ENCODE assay signal across 14 cellular contexts in the genomic region with DNA sequence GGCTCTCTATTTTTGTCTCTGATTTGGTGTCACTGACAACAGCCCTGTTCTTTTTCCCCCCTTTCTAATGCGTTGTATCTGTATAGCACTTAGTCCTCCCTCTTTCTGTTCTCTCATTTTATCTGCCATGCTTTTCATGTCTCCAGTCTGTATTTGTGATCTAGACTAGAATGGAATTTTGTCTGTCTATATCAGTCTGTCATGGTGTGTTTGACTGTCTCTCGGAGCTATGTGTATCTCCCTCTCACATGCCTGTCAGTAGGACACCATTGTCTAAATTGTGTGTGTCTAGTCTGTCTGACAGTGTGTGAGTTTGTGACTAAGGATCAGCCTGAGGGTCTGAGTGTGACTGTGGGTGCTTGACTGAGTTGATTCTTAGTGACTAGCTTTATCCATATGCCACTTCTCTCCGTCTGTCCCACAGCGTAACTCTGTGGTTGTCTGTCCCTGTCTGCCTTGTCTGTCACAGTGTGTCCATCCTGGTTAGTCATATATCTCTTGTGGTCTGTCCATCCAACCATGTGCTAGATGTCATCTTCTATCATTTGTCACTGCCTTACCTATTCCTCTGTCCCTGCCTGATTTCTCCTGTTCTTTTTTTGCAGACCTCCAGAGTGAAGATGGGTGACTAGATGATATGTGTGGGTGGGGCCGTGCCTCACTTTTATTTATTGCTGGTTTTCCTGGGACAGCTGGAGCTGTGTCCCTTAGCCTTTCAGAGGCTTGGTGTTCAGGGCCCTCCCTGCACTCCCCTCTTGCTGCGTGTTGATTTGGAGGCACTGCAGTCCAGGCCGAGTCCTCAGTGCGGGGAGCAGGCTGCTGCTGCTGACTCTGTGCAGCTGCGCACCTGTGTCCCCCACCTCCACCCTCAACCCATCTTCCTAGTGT. TPM values are rescaled to one million over a fixed set of nuclear protein-coding genes. Genes with fewer than 3 reads are reported as not detected.
DNase-seq lines count a peak whose midpoint lies in the region; ATAC-seq, FAIRE-seq and TF ChIP-seq lines count a peak whose summit lies in the region.
"Had no signal": no experiment of that assay in that cellular context is flagged by ENCODE, and none has a peak within 500 bp of the region (broad histone marks: within the 10 kb centered on the region; RNA-seq: fewer than 3 reads in every experiment).

No MANE protein-coding gene starts in this region.

- no peak for FAIRE-seq in A549 (lab: Jason Lieb, UNC)
- FAIRE-seq: D721Med had no signal

- TF ChIP-seq RAD21 in A549 (conservative IDR thresholded peaks at IDR 0.05 in 1 of 2, IDR thresholded peaks at IDR 0.05 in 1 of 2), result no peak
- TF ChIP-seq RAD21 in liver (IDR thresholded peaks at IDR 0.05), result no peak

- peak overlapping the region; percentile 95 for H3K4me3 Mint-ChIP-seq in T-helper 17 cell

- WGBS in A549 (ENCODE audit: missing lambda C conversion rate), result 92% methylated on average over 9 of the region's 9 CpGs
- WGBS in liver, result 76% methylated on average over 9 of the region's 9 CpGs

- H3K27ac ChIP-seq in A549 (peak overlapping the region in 1 of 2 experiments; percentile 100; a peak in 3 of 6 replicates), liver (ENCODE audit: low read depth in 1 of 2, low read length in 2 of 2) (peak overlapping the region; percentile 8)

- POLR2A ChIA-PET in A549 (lab: Yijun Ruan, JAX), result no interaction called here

- H3K36me3 ChIP-seq in liver (ENCODE audit: control insufficient read depth in 4 of 4, insufficient read depth in 3 of 4, low read depth in 1 of 4, low read length in 3 of 4), result peaks cover 0 to 14% (median 10%) of the 10 kb centered on the region in 4 donors

- TF ChIP-seq EP300 in A549 (IDR thresholded peaks at IDR 0.05), result no peak

- H3K4me1 ChIP-seq in A549 (peaks cover 37% of the 10 kb centered on the region; the same call in 2 of the 3 replicates), liver (ENCODE audit: control insufficient read depth in 4 of 4, insufficient read depth in 4 of 4, low read length in 3 of 4) (peaks cover 9 to 58% (median 45%) of the 10 kb centered on the region in 4 donors)

- H3K27ac Mint-ChIP-seq in T-helper 17 cell, result peak overlapping the region; percentile 95

- peak overlapping the region; percentile 95; the same call in 1 of the 3 replicates for H3K4me3 ChIP-seq in A549
- peak overlapping the region; percentile 56; the same call in 1 of the 2 replicates for H3K4me3 ChIP-seq in GM12864 (ENCODE audit: low read depth, low read length)
- no peak overlapping the region for H3K4me3 ChIP-seq in liver (ENCODE audit: low read depth in 1 of 3, low read length in 3 of 3)

- peaks cover 54% of the 10 kb centered on the region for H3K4me1 Mint-ChIP-seq in T-helper 17 cell

- TF ChIP-seq POLR2A in A549 (IDR thresholded peaks at IDR 0.05; ENCODE audit: low read length), result no peak

- H3K36me3 Mint-ChIP-seq in T-helper 17 cell (ENCODE audit: low read depth), result peaks cover 20% of the 10 kb centered on the region

- CTCF ChIA-PET in A549 (lab: Yijun Ruan, JAX), result interaction anchor here (1.2 to 1.8 kb wide), 6 partner anchors 13 to 214 kb away, joined by 3 to 7 read pairs (median 4); no protein-coding TSS in a partner anchor

- no peaks in the 10 kb centered on the region for H3K27me3 Mint-ChIP-seq in T-helper 17 cell

- H3K27me3 ChIP-seq in liver (ENCODE audit: control insufficient read depth in 4 of 4, insufficient read depth in 4 of 4, low read length in 3 of 4), result no peaks in the 10 kb centered on the region

- H3K9me3 ChIP-seq in A549 (no peaks in the 10 kb centered on the region), T-helper 17 cell (ENCODE audit: control insufficient read depth, low read length, poor library complexity, severe bottlenecking) (no peaks in the 10 kb centered on the region), liver (ENCODE audit: control insufficient read depth in 4 of 4, low read length in 3 of 4) (no peaks in the 10 kb centered on the region)

- ATAC-seq in A549, result no peak
- ATAC-seq in T-helper 17 cell, result no peak
- no peak for ATAC-seq in activated CD4-positive, CD25-positive, alpha-beta regulatory T cell treated with anti-CD3 and anti-CD28 coated beads, Interleukin-2, amount 50 U/mL, for 24 hours
- no peak for ATAC-seq in HG02885 (IDR thresholded peaks at IDR 0.05; ENCODE audit: poor library complexity, unreplicated experiment)

- H3K9ac ChIP-seq in liver (ENCODE audit: low read depth in 1 of 2, low read length in 2 of 2), result no peak overlapping the region

- H3K4me2 ChIP-seq in A549, result peak overlapping the region; percentile 91

- DNase-seq in A549 (ENCODE audit: low read depth in 1 of 2, low spot score in 1 of 2) (no peak), GM12864 (ENCODE audit: low read depth) (no peak), T-helper 17 cell (no peak), anterior cingulate cortex (lab: John Stamatoyannopoulos, UW) (no peak)
- no peak for DNase-seq in stimulated activated CD4-positive, alpha-beta T cell treated with anti-CD3 and anti-CD28 coated beads, Interleukin-15, amount 100 ng/mL, for 24 hours
- DNase-seq: activated effector memory CD4-positive, alpha-beta T cell treated with anti-CD3 and anti-CD28 coated beads, Interleukin-2, amount 50 U/mL, for 16 hours; effector CD8-positive, alpha-beta T cell; GOT3; NCI-H2107; stimulated activated CD8-positive, alpha-beta memory T cell treated with anti-CD3 and anti-CD28 coated beads, Interleukin-4, amount 100 ng/mL, for 48 hours had no signal

- TF ChIP-seq CTCF in A549 (IDR thresholded peaks at IDR 0.05) (no peak), GM12864 (IDR thresholded peaks at IDR 0.05; ENCODE audit: low read depth, low read length, missing control alignments) (no peak), liver (IDR thresholded peaks at IDR 0.05; ENCODE audit: low read depth, low read length, missing input control) (no peak)

TF ChIP-seq in A549, 52 proteins besides CTCF, POLR2A, EP300 and RAD21 (continues in another document):
- no peak for TF ChIP-seq HOXB13 (CRISPR knock-in tag; IDR thresholded peaks at IDR 0.05; ENCODE audit: low read depth)

TF ChIP-seq in liver, 16 proteins besides CTCF, POLR2A, EP300 and RAD21 (continues in another document):
- TF ChIP-seq GABPA (IDR thresholded peaks at IDR 0.05 in 1 of 2, conservative IDR thresholded peaks at IDR 0.05 in 1 of 2) (no peak), JUND (IDR thresholded peaks at IDR 0.05) (no peak), RXRA (IDR thresholded peaks at IDR 0.05) (no peak), HNF4A (conservative IDR thresholded peaks at IDR 0.05) (no peak), FOXA2 (IDR thresholded peaks at IDR 0.05) (no peak), TAF1 (conservative IDR thresholded peaks at IDR 0.05) (no peak), HNF4G (IDR thresholded peaks at IDR 0.05) (no peak), EGR1 (IDR thresholded peaks at IDR 0.05; ENCODE audit: low read depth in 2 of 2) (no peak)
- TF ChIP-seq, protein P1, sequence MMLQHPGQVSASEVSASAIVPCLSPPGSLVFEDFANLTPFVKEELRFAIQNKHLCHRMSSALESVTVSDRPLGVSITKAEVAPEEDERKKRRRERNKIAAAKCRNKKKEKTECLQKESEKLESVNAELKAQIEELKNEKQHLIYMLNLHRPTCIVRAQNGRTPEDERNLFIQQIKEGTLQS (IDR thresholded peaks at IDR 0.05), result no peak

RNA-seq across cellular contexts. Expression of a gene that starts 1.4 kb away (rescaled TPM):
- polyA plus RNA-seq in A549 (2011; rRNA removed), result 19.0 and 21.2 TPM in 2 replicates
- polyA plus RNA-seq in A549 (2012; cell fraction: cytosol; rRNA removed), result 35.2 and 58.6 TPM in 2 replicates
- 49.6 and 74.1 TPM in 2 replicates for polyA plus RNA-seq in A549 (2012; cell fraction: nucleus; rRNA removed)
- polyA plus RNA-seq in A549 (2017; fragmentation: RNase III; extraction: RNeasy Plus Mini Kit Qiagen cat#74134 plus additional on column Dnase treatment), result 35.8 to 36.4 TPM (median 36.0 TPM) in 3 replicates
- 30.4 and 32.3 TPM in 2 replicates for polyA minus RNA-seq in A549 (2011; rRNA and poly(A)+ RNA removed)
- total RNA-seq in T-helper 17 cell, result 1 to 10 TPM; 2.8 to 3.4 TPM
- 10 to 100 TPM; 12.8 to 19.4 TPM for total RNA-seq in liver
- 10 to 100 TPM in 1 of 2 donors, 1 to 10 TPM in 1; 2.9 to 31.5 TPM for polyA plus RNA-seq in liver

RNA-seq across cellular contexts. Expression of a gene that starts 2.9 kb away (rescaled TPM):
- 97.0 and 104 TPM in 2 replicates for polyA plus RNA-seq in A549 (2011; rRNA removed)
- 172 and 181 TPM in 2 replicates for polyA plus RNA-seq in A549 (2012; cell fraction: cytosol; rRNA removed)
- 119 and 130 TPM in 2 replicates for polyA plus RNA-seq in A549 (2012; cell fraction: nucleus; rRNA removed)
- polyA plus RNA-seq in A549 (2017; fragmentation: RNase III; extraction: RNeasy Plus Mini Kit Qiagen cat#74134 plus additional on column Dnase treatment), result 91.0 to 101 TPM (median 91.2 TPM) in 3 replicates
- 70.2 and 72.6 TPM in 2 replicates for polyA minus RNA-seq in A549 (2011; rRNA and poly(A)+ RNA removed)
- total RNA-seq in T-helper 17 cell, result 10 to 100 TPM; 72.1 to 80.5 TPM
- 10 to 100 TPM; 69.5 to 99.5 TPM for total RNA-seq in liver
- 100 to 1,000 TPM; 158 to 277 TPM for polyA plus RNA-seq in liver

RNA-seq across cellular contexts. Expression of a gene that starts 7.8 kb away (rescaled TPM):
- polyA plus RNA-seq in A549 (2011; rRNA removed) (41.7 and 43.5 TPM in 2 replicates), A549 (2017; fragmentation: RNase III; extraction: RNeasy Plus Mini Kit Qiagen cat#74134 plus additional on column Dnase treatment) (35.0 to 42.4 TPM (median 38.8 TPM) in 3 replicates), liver (10 to 100 TPM; 13.0 to 17.7 TPM)
- 57.1 and 68.4 TPM in 2 replicates for polyA plus RNA-seq in A549 (2012; cell fraction: cytosol; rRNA removed)
- polyA plus RNA-seq in A549 (2012; cell fraction: nucleus; rRNA removed), result 170 and 171 TPM in 2 replicates
- 69.6 and 71.1 TPM in 2 replicates for polyA minus RNA-seq in A549 (2011; rRNA and poly(A)+ RNA removed)
- total RNA-seq in T-helper 17 cell (10 to 100 TPM; 17.7 to 24.4 TPM), liver (10 to 100 TPM in 1 of 2 donors, 1 to 10 TPM in 1; 9.3 to 20.9 TPM)

RNA-seq across cellular contexts. Expression of a gene that starts 13.8 kb away (rescaled TPM):
- 2.0 and 2.9 TPM in 2 replicates for polyA plus RNA-seq in A549 (2011; rRNA removed)
- polyA plus RNA-seq in A549 (2012; cell fraction: cytosol; rRNA removed), result 3.5 and 5.4 TPM in 2 replicates
- polyA plus RNA-seq in A549 (2012; cell fraction: nucleus; rRNA removed), result 12.0 and 17.8 TPM in 2 replicates
- polyA plus RNA-seq in A549 (2017; fragmentation: RNase III; extraction: RNeasy Plus Mini Kit Qiagen cat#74134 plus additional on column Dnase treatment), result 9.3 to 12.5 TPM (median 10.2 TPM) in 3 replicates
- 2.0 and 2.4 TPM in 2 replicates for polyA minus RNA-seq in A549 (2011; rRNA and poly(A)+ RNA removed)
- total RNA-seq in T-helper 17 cell, result 1 to 10 TPM; 1.4 to 1.5 TPM
- total RNA-seq in liver, result 1 to 10 TPM in 1 of 2 donors, under 1 TPM in 1; 0.92 to 4.2 TPM
- polyA plus RNA-seq in liver, result 1 to 10 TPM; 2.2 to 2.5 TPM

RNA-seq across cellular contexts. Expression of a gene that starts 30.9 kb away (rescaled TPM):
- 8.1 and 12.9 TPM in 2 replicates for polyA plus RNA-seq in A549 (2011; rRNA removed)
- 11.9 and 13.7 TPM in 2 replicates for polyA plus RNA-seq in A549 (2012; cell fraction: cytosol; rRNA removed)
- polyA plus RNA-seq in A549 (2012; cell fraction: nucleus; rRNA removed), result 33.2 and 37.8 TPM in 2 replicates
- polyA plus RNA-seq in A549 (2017; fragmentation: RNase III; extraction: RNeasy Plus Mini Kit Qiagen cat#74134 plus additional on column Dnase treatment), result 12.7 to 15.8 TPM (median 14.4 TPM) in 3 replicates
- 23.7 and 28.0 TPM in 2 replicates for polyA minus RNA-seq in A549 (2011; rRNA and poly(A)+ RNA removed)
- 10 to 100 TPM; 10.6 to 12.5 TPM for total RNA-seq in T-helper 17 cell
- total RNA-seq in liver, result 10 to 100 TPM in 1 of 2 donors, 1 to 10 TPM in 1; 9.1 to 15.1 TPM
- 10 to 100 TPM in 1 of 2 donors, 1 to 10 TPM in 1; 8.6 to 12.0 TPM for polyA plus RNA-seq in liver

Comparison
In these comparisons a context has a peak if more than half of its experiments do, and no peak if none do; other contexts are left out.
1. H3K4me3 ChIP-seq: peak in A549 (single experiment) and GM12864 (single experiment); none in liver (0 of 3).